In genomic region chr13:59734393-59734792, GRCh38 we compare ENCODE assay signal across 9 cellular contexts.
DNase-seq lines count a peak whose midpoint lies in the region; ATAC-seq and TF ChIP-seq lines count a peak whose summit lies in the region.
"Had no signal": no experiment of that assay in that cellular context is flagged by ENCODE, and none has a peak within 500 bp of the region (broad histone marks: within the 10 kb centered on the region; RNA-seq: fewer than 3 reads in every experiment).

No MANE protein-coding gene starts in this region.

- no TSS peak for BruUV-seq in OCI-LY7 (replicated peaks; lab: Mats Ljungman, UMichigan)

- peaks cover 5% of the 10 kb centered on the region for H3K4me1 ChIP-seq in OCI-LY7 (ENCODE audit: insufficient read depth, low read length, poor library complexity, severe bottlenecking)

- H3K4me1 Mint-ChIP-seq in mesothelial cell of epicardium = peaks cover 15% of the 10 kb centered on the region

- TF ChIP-seq CTCF in GM13977 (IDR thresholded peaks at IDR 0.05; ENCODE audit: extremely low read depth, insufficient read depth, missing control alignments) = no peak
- no peak for TF ChIP-seq CTCF in OCI-LY7 (conservative IDR thresholded peaks at IDR 0.05; ENCODE audit: low read length)
- no peak for TF ChIP-seq CTCF in mesothelial cell of epicardium (IDR thresholded peaks at IDR 0.05; ENCODE audit: unreplicated experiment)

- ATAC-seq in GM19372 (IDR thresholded peaks at IDR 0.05; ENCODE audit: low read depth, unreplicated experiment) = peak; percentile 97
- peak; percentile 100 for ATAC-seq in HG02973 (IDR thresholded peaks at IDR 0.05; ENCODE audit: unreplicated experiment)
- ATAC-seq in esophagus mucosa = no peak

- no peaks in the 10 kb centered on the region for H3K9me3 ChIP-seq in OCI-LY7 (ENCODE audit: low read length)

- DNase-seq in GM13977 (ENCODE audit: low spot score) (peak; percentile 65), OCI-LY7 (ENCODE audit: low spot score) (peak; percentile 24), LoVo (ENCODE audit: low spot score) (no peak), hepatic stellate cell (ENCODE audit: low spot score) (no peak), mesothelial cell of epicardium (ENCODE audit: low spot score in 2 of 2, unreplicated experiment in 2 of 2) (no peak)

- no peak overlapping the region for H3K27ac ChIP-seq in OCI-LY7 (ENCODE audit: low read depth, low read length, poor library complexity, severe bottlenecking)

- POLR2A ChIA-PET in OCI-LY7 (lab: Charles Lee) = interaction anchor here (0.6 to 1.0 kb wide), 2 partner anchors 13 to 312 kb away, joined by 3 read pairs; no protein-coding TSS in a partner anchor

- intact Hi-C loops in OCI-LY7 (cut with micrococcal nuclease; ENCODE audit: unreplicated experiment) = no loop called here

- CTCF ChIA-PET in OCI-LY7 (lab: Charles Lee; ENCODE audit: unreplicated experiment) = no interaction called here

- no peaks in the 10 kb centered on the region for H3K27me3 Mint-ChIP-seq in mesothelial cell of epicardium (ENCODE audit: low read depth)

- no peaks in the 10 kb centered on the region for H3K36me3 ChIP-seq in OCI-LY7 (ENCODE audit: insufficient read depth, low read length)

- H3K9me3 Mint-ChIP-seq in mesothelial cell of epicardium = peaks cover 9% of the 10 kb centered on the region
- H3K9me3 Mint-ChIP-seq: activated T-helper 1 cell treated with anti-CD3 and anti-CD28 coated beads, Interleukin-12 subunit alpha, Interleukin-12 subunit beta, Interleukin-2, Interleukin-4 antibody, amounts not matched to agents 30 ng/mL and 10 ng/mL and 1 ng/mL, durations not matched to agents 14 hours and 24 hours and 36 hours had no signal

- no peak overlapping the region for H3K4me3 Mint-ChIP-seq in mesothelial cell of epicardium
- H3K4me3 Mint-ChIP-seq: activated T-helper 1 cell treated with anti-CD3 and anti-CD28 coated beads, Interleukin-12 subunit alpha, Interleukin-12 subunit beta, Interleukin-2, Interleukin-4 antibody, amounts not matched to agents 30 ng/mL and 10 ng/mL and 1 ng/mL, durations not matched to agents 14 hours and 24 hours and 36 hours had no signal

- H3K4me3 ChIP-seq in OCI-LY7 (ENCODE audit: low read depth, low read length, poor library complexity, severe bottlenecking) = no peak overlapping the region

- in situ Hi-C loops in GM13977 (cut with MboI; ENCODE audit: low pct_unique_long_range_greater_than_20kb, low sequenced_read_pairs, unreplicated experiment) = no loop called here

- no peaks in the 10 kb centered on the region for H3K9me2 ChIP-seq in OCI-LY7 (ENCODE audit: insufficient read depth, low read length)

- no peaks in the 10 kb centered on the region for H3K79me2 ChIP-seq in OCI-LY7 (ENCODE audit: insufficient read depth, low read depth, low read length)

- peaks cover 6% of the 10 kb centered on the region for H3K36me3 Mint-ChIP-seq in mesothelial cell of epicardium

- no peaks in the 10 kb centered on the region for H4K20me1 ChIP-seq in OCI-LY7 (ENCODE audit: insufficient read depth, low read length)

- no peak overlapping the region for H3K27ac Mint-ChIP-seq in mesothelial cell of epicardium
- H3K27ac Mint-ChIP-seq: activated T-helper 1 cell treated with anti-CD3 and anti-CD28 coated beads, Interleukin-12 subunit alpha, Interleukin-12 subunit beta, Interleukin-2, Interleukin-4 antibody, amounts not matched to agents 30 ng/mL and 10 ng/mL and 1 ng/mL, durations not matched to agents 14 hours and 24 hours and 36 hours had no signal

- no peak overlapping the region for H3K4me2 ChIP-seq in OCI-LY7 (ENCODE audit: low read length)

- H2AFZ ChIP-seq in OCI-LY7 (ENCODE audit: low read length) = no peak overlapping the region

Comparison
In these comparisons a context has a peak if more than half of its experiments do, and no peak if none do; other contexts are left out.
1. DNase-seq: peak in GM13977 (single experiment) and OCI-LY7 (single experiment); none in LoVo (single experiment), hepatic stellate cell (single experiment) and mesothelial cell of epicardium (0 of 2).